ENCODE assay signal across 2 cellular contexts in the genomic region with DNA sequence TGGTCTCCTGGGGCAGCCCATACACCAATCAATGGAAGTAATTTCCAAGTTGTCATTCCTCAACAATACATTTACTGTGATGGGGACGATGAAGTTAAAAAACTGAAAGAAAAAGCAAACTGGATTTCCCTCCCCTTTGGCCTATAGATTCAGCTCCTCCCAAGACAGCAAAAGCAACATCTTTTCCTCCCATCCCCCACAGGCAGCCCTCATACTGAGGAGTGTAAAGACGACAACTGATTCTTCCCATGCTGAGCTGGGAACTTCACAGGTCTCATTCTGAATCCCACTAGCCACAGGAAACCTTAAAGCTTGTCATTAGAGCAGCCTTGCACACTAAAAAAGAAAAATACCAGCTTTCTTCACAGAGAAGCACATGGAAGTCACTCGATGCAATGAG.
TF ChIP-seq lines count a peak whose summit lies in the region.

No MANE protein-coding gene starts in this region.

TF ChIP-seq in HEK293, 187 proteins besides CTCF, POLR2A, EP300 and RAD21:
- TF ChIP-seq ZNF518A (tag by site-specific recombination; conservative IDR thresholded peaks at IDR 0.05; ENCODE audit: low read depth), result no peak
- peak; percentile 34 for TF ChIP-seq ZIC2 (tag by site-specific recombination; IDR thresholded peaks at IDR 0.05)

TF ChIP-seq in neural cell, 6 proteins besides CTCF, POLR2A, EP300 and RAD21:
- no peak for TF ChIP-seq REST (IDR thresholded peaks at IDR 0.05; ENCODE audit: borderline replicate concordance)
- peak; percentile 1 for TF ChIP-seq MXI1 (conservative IDR thresholded peaks at IDR 0.05; ENCODE audit: poor library complexity, severe bottlenecking)
